8 cellular contexts compared by ENCODE assay signal in genomic region chr3:99686955-99687612, GRCh38. TPM values are rescaled to one million over a fixed set of nuclear protein-coding genes. Genes with fewer than 3 reads are reported as not detected.
DNase-seq lines count a peak whose midpoint lies in the region; ATAC-seq and TF ChIP-seq lines count a peak whose summit lies in the region.

No MANE protein-coding gene starts in this region.

- no peaks in the 10 kb centered on the region for H3K36me3 ChIP-seq in left ventricle myocardium inferior

- no peaks in the 10 kb centered on the region for H3K9me3 ChIP-seq in left ventricle myocardium inferior (replicated peaks)

- no peaks in the 10 kb centered on the region for H3K4me1 Mint-ChIP-seq in activated T-cell treated with anti-CD3 and anti-CD28 coated beads, Interleukin-2, amount 50 U/mL, for 4 hours (ENCODE audit: low read depth)
- peaks cover 6% of the 10 kb centered on the region; the same call in 1 of the 2 replicates for H3K4me1 Mint-ChIP-seq in HFFc6 (ENCODE audit: low read depth)

- H3K4me3 Mint-ChIP-seq in activated T-cell treated with anti-CD3 and anti-CD28 coated beads, Interleukin-2, amount 50 U/mL, for 4 hours, result no peak overlapping the region
- no peak overlapping the region for H3K4me3 Mint-ChIP-seq in HFFc6

- H3K4me3 ChIP-seq in left ventricle myocardium inferior (no peak overlapping the region), skeletal muscle cell (ENCODE audit: low read depth, low read length) (no peak overlapping the region)

- no peak for ATAC-seq in activated T-cell treated with anti-CD3 and anti-CD28 coated beads, Interleukin-2, amount 50 U/mL, for 4 hours
- ATAC-seq in HG02973 (IDR thresholded peaks at IDR 0.05; ENCODE audit: unreplicated experiment), result no peak

- no peaks in the 10 kb centered on the region for H3K27me3 ChIP-seq in left ventricle myocardium inferior (ENCODE audit: low read depth)

- intact Hi-C loops in left ventricle myocardium inferior (cut with micrococcal nuclease), result loop anchor here (5.0 kb wide), 1 partner anchor 190 kb away; no protein-coding TSS in a partner anchor

- H3K27ac Mint-ChIP-seq in HFFc6, result no peak overlapping the region

- peaks cover 11% of the 10 kb centered on the region for H3K27me3 Mint-ChIP-seq in activated T-cell treated with anti-CD3 and anti-CD28 coated beads, Interleukin-2, amount 50 U/mL, for 4 hours (ENCODE audit: low read depth)
- no peaks in the 10 kb centered on the region; the same call in 1 of the 2 replicates for H3K27me3 Mint-ChIP-seq in HFFc6 (ENCODE audit: insufficient read depth)

- H3K9me3 Mint-ChIP-seq in activated T-cell treated with anti-CD3 and anti-CD28 coated beads, Interleukin-2, amount 50 U/mL, for 4 hours, result no peaks in the 10 kb centered on the region
- H3K9me3 Mint-ChIP-seq in HFFc6, result no peaks in the 10 kb centered on the region

- H3K27ac ChIP-seq in left ventricle myocardium inferior (replicated peaks), result no peak overlapping the region

- DNase-seq in activated T-cell treated with anti-CD3 and anti-CD28 coated beads for 1 hour (ENCODE audit: low read depth) (peak; percentile 5), HFFc6 (peak; percentile 50), NCI-H446 (lab: John Stamatoyannopoulos, UW) (peak; percentile 33 to 76), left ventricle myocardium inferior (peak; percentile 40), skeletal muscle cell (ENCODE audit: low read depth) (peak; percentile 48)
- DNase-seq in activated T-cell treated with anti-CD3 and anti-CD28 coated beads, Interleukin-2, amount 50 U/mL, for 4 hours, result no peak
- peak; percentile 5 for DNase-seq in activated naive CD4-positive, alpha-beta T cell treated with Interleukin-2 at 50 U/mL for 16 hours

- H3K4me1 ChIP-seq in left ventricle myocardium inferior, result peaks cover 6% of the 10 kb centered on the region

- TF ChIP-seq CTCF in HFFc6 (IDR thresholded peaks at IDR 0.05), result peak; percentile 93
- peak; percentile 80 for TF ChIP-seq CTCF in left ventricle myocardium inferior (IDR thresholded peaks at IDR 0.05; ENCODE audit: borderline replicate concordance)

- no peaks in the 10 kb centered on the region for H3K36me3 Mint-ChIP-seq in activated T-cell treated with anti-CD3 and anti-CD28 coated beads, Interleukin-2, amount 50 U/mL, for 4 hours (ENCODE audit: insufficient read depth)
- H3K36me3 Mint-ChIP-seq in HFFc6 (ENCODE audit: low read depth), result peaks cover 4% of the 10 kb centered on the region; the same call in 1 of the 2 replicates

RNA-seq across cellular contexts. Expression of gene COL8A1, which starts 48.7 kb away (rescaled TPM):
- total RNA-seq in activated T-cell treated with anti-CD3 and anti-CD28 coated beads, Interleukin-2, amount 50 U/mL, for 4 hours, result under 1 TPM in 1 of 3 donors, not detected in 2; 0.11 TPM
- 10 to 100 TPM; 27.3 to 88.7 (median 30.1) TPM for total RNA-seq in HFFc6 (2021; fragmentation: NEBNext Ultra II Directional; extraction: Animal tissue kit (Norgen Biotek cat#: 25700))
- total RNA-seq in left ventricle myocardium inferior, result 16.4 TPM

Comparison
In these comparisons a context has a peak if more than half of its experiments do, and no peak if none do; other contexts are left out.
1. RNA of gene COL8A1, which starts 48.7 kb away (total RNA-seq): 27.3 to 88.7 TPM in HFFc6 and 16.4 TPM in left ventricle myocardium inferior (single experiment); 0.11 TPM in activated T-cell treated with anti-CD3 and anti-CD28 coated beads, Interleukin-2, amount 50 U/mL, for 4 hours; every median in the first group is over 10 times any median in the second.